14 cellular contexts compared by ENCODE assay signal in genomic region chr3:76566211-76566534, GRCh38.
A peak's percentile ranks its signal among the peaks of the same experiment; 100 is the strongest.
DNase-seq lines count a peak whose midpoint lies in the region; ATAC-seq and TF ChIP-seq lines count a peak whose summit lies in the region.
"Had no signal": no experiment of that assay in that cellular context is flagged by ENCODE, and none has a peak within 500 bp of the region (broad histone marks: within the 10 kb centered on the region; RNA-seq: fewer than 3 reads in every experiment).

No MANE protein-coding gene starts in this region.

- H3K27me3 ChIP-seq in IMR-90 (ENCODE audit: control insufficient read depth, insufficient read depth, low read length): no peaks in the 10 kb centered on the region

- no peaks in the 10 kb centered on the region for H3K9me3 ChIP-seq in IMR-90 (ENCODE audit: control insufficient read depth, insufficient read depth, low read length)

- in situ Hi-C loops in IMR-90 (cut with MboI; ENCODE audit: low sequenced_read_pairs): no loop called here

- H2BK5ac ChIP-seq in IMR-90 (ENCODE audit: low read depth, low read length, poor library complexity, severe bottlenecking): no peak overlapping the region

- no peaks in the 10 kb centered on the region for H3K79me1 ChIP-seq in IMR-90 (ENCODE audit: low read depth in 1 of 2, low read length in 2 of 2)

- H3K36me3 ChIP-seq in IMR-90 (ENCODE audit: control insufficient read depth, insufficient read depth, low read length): no peaks in the 10 kb centered on the region

- H3K9me1 ChIP-seq in IMR-90 (ENCODE audit: insufficient read depth, low read length): 0 out of 2 replicates have a peak, but pooled peaks cover 3% of the 10 kb centered on the region

- H3K4me2 ChIP-seq in IMR-90 (ENCODE audit: low read depth, low read length): no peak overlapping the region
- H3K4me2 ChIP-seq: KMS-11 had no signal

- no peak overlapping the region for H2BK20ac ChIP-seq in IMR-90 (ENCODE audit: low read depth, low read length)

- no peak overlapping the region for H3K4ac ChIP-seq in IMR-90 (ENCODE audit: low read depth, low read length)

- no peak overlapping the region for H3K56ac ChIP-seq in IMR-90 (ENCODE audit: extremely low read depth, insufficient read depth, low read length)

- no peak overlapping the region for H2AK9ac ChIP-seq in IMR-90 (replicated peaks; ENCODE audit: low read depth, low read length, poor library complexity)

- no peak for TF ChIP-seq POLR2A in IMR-90 (IDR thresholded peaks at IDR 0.05; ENCODE audit: low read depth, low read length)
- no peak for TF ChIP-seq POLR2A in GM18505 (IDR thresholded peaks at IDR 0.05; ENCODE audit: borderline replicate concordance, extremely low read depth, insufficient read depth, insufficient read length)

- no peak overlapping the region for H3K18ac ChIP-seq in IMR-90 (ENCODE audit: low read depth, low read length)

- H2BK15ac ChIP-seq in IMR-90 (ENCODE audit: low read depth, low read length): no peak overlapping the region

- H2AFZ ChIP-seq in IMR-90 (replicated peaks; ENCODE audit: low read length, poor library complexity): no peak overlapping the region

- no peak overlapping the region for H3K9ac ChIP-seq in IMR-90 (ENCODE audit: low read depth, low read length)
- H3K9ac ChIP-seq: KMS-11 had no signal

- peaks cover 3% of the 10 kb centered on the region; the same call in 1 of the 2 replicates for H3K4me1 ChIP-seq in IMR-90 (ENCODE audit: control insufficient read depth, insufficient read depth, low read length)

- POLR2A ChIA-PET in IMR-90 (lab: Charles Lee; ENCODE audit: unreplicated experiment): no interaction called here

- no peak overlapping the region; the same call in 1 of the 2 replicates for H4K5ac ChIP-seq in IMR-90 (ENCODE audit: low read depth, low read length)

- H2BK120ac ChIP-seq in IMR-90 (ENCODE audit: low read depth, low read length): no peak overlapping the region

- WGBS in IMR-90 (ENCODE audit: extremely low coverage in 2 of 2, insufficient read length in 1 of 2), 2 experiments: no CpG with 5 or more reads among the region's 2 CpGs

- no TSS peak for BruUV-seq in IMR-90 (replicated peaks; lab: Mats Ljungman, UMichigan)

- no peaks in the 10 kb centered on the region for H4K20me1 ChIP-seq in IMR-90 (ENCODE audit: insufficient read depth, low read length)

- H3K14ac ChIP-seq in IMR-90 (replicated peaks; ENCODE audit: low read depth, low read length): no peak overlapping the region; the same call in 1 of the 2 replicates

- intact Hi-C loops in IMR-90 (cut with micrococcal nuclease): loop anchor here (5.0 kb wide), 1 partner anchor 749 kb away; no protein-coding TSS in a partner anchor

- dilution Hi-C loops in IMR-90 (cut with HindIII; ENCODE audit: low sequenced_read_pairs, unreplicated experiment): no loop called here

- CTCF ChIA-PET in IMR-90 (lab: Yijun Ruan, JAX): interaction anchor here (1.1 kb wide), 2 partner anchors 26 to 253 kb away, joined by 3 read pairs; no protein-coding TSS in a partner anchor

- no peak for TF ChIP-seq RAD21 in IMR-90 (IDR thresholded peaks at IDR 0.05; ENCODE audit: low read length)

- H2AK5ac ChIP-seq in IMR-90 (ENCODE audit: low read depth, low read length): no peak overlapping the region

- no peak overlapping the region for H3K23ac ChIP-seq in IMR-90 (ENCODE audit: low read depth, low read length)

- DNase-seq in DMS153 (lab: John Stamatoyannopoulos, UW): peak; percentile 10
- DNase-seq in DMS153 treated with DMSO at 0.1 percent for 48 hours (lab: John Stamatoyannopoulos, UW; ENCODE audit: unreplicated experiment): no peak
- no peak for DNase-seq in IMR-90
- DNase-seq in cerebellar cortex (ENCODE audit: low spot score): peak; percentile 53
- no peak for DNase-seq in NCI-H1048 (lab: John Stamatoyannopoulos, UW)
- DNase-seq: GOT3, NCI-H446 treated with DMSO at 0.1 percent for 48 hours, NCI-H82, SIG-M5 had no signal

- H4K91ac ChIP-seq in IMR-90 (ENCODE audit: insufficient read depth, low read depth, low read length): no peak overlapping the region

- H4K8ac ChIP-seq in IMR-90 (ENCODE audit: low read depth in 2 of 2, low read length in 2 of 2): 0 out of 4 replicates have a peak overlapping the region, but pooled peaks of 1 of the 2 experiments have one; percentile 19

- H3K27ac ChIP-seq in 22Rv1 (peak overlapping the region; percentile 74), IMR-90 (ENCODE audit: insufficient read depth, low read length) (no peak overlapping the region)
- H3K27ac ChIP-seq: KMS-11 had no signal

- TF ChIP-seq CTCF in 22Rv1 (IDR thresholded peaks at IDR 0.05) (no peak), IMR-90 (conservative IDR thresholded peaks at IDR 0.05; ENCODE audit: low read depth, low read length) (no peak)

- H3K4me3 ChIP-seq in IMR-90 (ENCODE audit: insufficient read depth, low read depth, low read length): no peak overlapping the region

- peak; percentile 25; the same call in 1 of the 2 replicates for ATAC-seq in IMR-90 (ENCODE audit: low read depth)
- no peak for ATAC-seq in HG02884 (IDR thresholded peaks at IDR 0.05; ENCODE audit: unreplicated experiment)
- no peak for ATAC-seq in GM18505 (IDR thresholded peaks at IDR 0.05; ENCODE audit: unreplicated experiment)
- ATAC-seq: HepG2 had no signal

TF ChIP-seq in IMR-90, 13 proteins besides CTCF, POLR2A, EP300 and RAD21:
- TF ChIP-seq MXI1 (IDR thresholded peaks at IDR 0.05; ENCODE audit: borderline replicate concordance, low read depth, low read length): no peak
- TF ChIP-seq CHD1 (IDR thresholded peaks at IDR 0.05; ENCODE audit: low read depth, low read length): no peak
- TF ChIP-seq ELK1 (IDR thresholded peaks at IDR 0.05; ENCODE audit: borderline replicate concordance, low read depth, low read length): no peak
- no peak for TF ChIP-seq SMC3 (IDR thresholded peaks at IDR 0.05; ENCODE audit: low read depth, low read length)
- no peak for TF ChIP-seq BHLHE40 (IDR thresholded peaks at IDR 0.05; ENCODE audit: low read depth, low read length)
- TF ChIP-seq CEBPB (IDR thresholded peaks at IDR 0.05; ENCODE audit: low read depth, low read length): no peak
- no peak for TF ChIP-seq NFE2L2 (IDR thresholded peaks at IDR 0.05; ENCODE audit: low read depth, low read length)
- no peak for TF ChIP-seq MAFK (IDR thresholded peaks at IDR 0.05; ENCODE audit: low read depth, low read length)
- no peak for TF ChIP-seq RFX5 (IDR thresholded peaks at IDR 0.05; ENCODE audit: low read depth, low read length)

Comparison
In these comparisons a context has a peak if more than half of its experiments do, and no peak if none do; other contexts are left out.
1. DNase-seq: peak in DMS153 (single experiment) and cerebellar cortex (single experiment); none in DMS153 treated with DMSO at 0.1 percent for 48 hours (single experiment), IMR-90 (single experiment) and NCI-H1048 (single experiment).